Comparison of ENCODE assay signal across 31 cellular contexts in genomic region chr14:71638523-71639196, GRCh38.
A peak's percentile ranks its signal among the peaks of the same experiment; 100 is the strongest.
DNase-seq lines count a peak whose midpoint lies in the region; ATAC-seq, FAIRE-seq and TF ChIP-seq lines count a peak whose summit lies in the region.
"Had no signal": no experiment of that assay in that cellular context is flagged by ENCODE, and none has a peak within 500 bp of the region (broad histone marks: within the 10 kb centered on the region; RNA-seq: fewer than 3 reads in every experiment).

No MANE protein-coding gene starts in this region.

- no peak overlapping the region for H3K4me2 ChIP-seq in GM12878 (ENCODE audit: control insufficient read depth, insufficient read depth)
- peak overlapping the region; percentile 18 for H3K4me2 ChIP-seq in smooth muscle cell
- H3K4me2 ChIP-seq: PC-9 had no signal

- no TSS peak for BruUV-seq in GM12878 (replicated peaks; lab: Mats Ljungman, UMichigan)

- H3K4me1 ChIP-seq in GM12878 (ENCODE audit: control insufficient read depth, insufficient read depth, low read length) (peaks cover 11% of the 10 kb centered on the region), smooth muscle cell (ENCODE audit: low read depth) (no peaks in the 10 kb centered on the region)
- H3K4me1 ChIP-seq: parathyroid adenoma, stomach, thyroid gland, uterus had no signal

- H3K4me3 Mint-ChIP-seq in activated T-cell treated with anti-CD3 and anti-CD28 coated beads, Interleukin-2, amount 50 U/mL, for 72 hours: no peak overlapping the region
- H3K4me3 Mint-ChIP-seq in activated naive CD8-positive, alpha-beta T cell treated with anti-CD3 and anti-CD28 coated beads, Interleukin-2, amount 50 U/mL, for 24 hours: no peak overlapping the region
- H3K4me3 Mint-ChIP-seq: activated CD8-positive, alpha-beta T cell treated with anti-CD3 and anti-CD28 coated beads for 36 hours; activated naive CD8-positive, alpha-beta T cell; CD4-positive, alpha-beta T cell; memory B cell; T-helper 17 cell had no signal

- no peak for TF ChIP-seq RAD21 in GM12878 (IDR thresholded peaks at IDR 0.05; ENCODE audit: insufficient read depth, low read depth, low read length)

- H3K9me3 ChIP-seq in GM12878 (replicated peaks; ENCODE audit: control insufficient read depth, insufficient read depth, low read length): peaks cover 3% of the 10 kb centered on the region; the same call in 2 of the 3 replicates
- H3K9me3 ChIP-seq in smooth muscle cell (replicated peaks; ENCODE audit: low read depth): no peaks in the 10 kb centered on the region
- H3K9me3 ChIP-seq: thyroid gland, uterus had no signal

- RAD21 ChIA-PET in GM12878 (lab: Charles Lee; ENCODE audit: unreplicated experiment): no interaction called here

- in situ Hi-C loops in GM12878 (cut with MboI): no loop called here

- H3K27ac ChIP-seq in GM12878 (ENCODE audit: control insufficient read depth, insufficient read depth) (no peak overlapping the region), smooth muscle cell (ENCODE audit: low read depth) (peak overlapping the region; percentile 36)
- H3K27ac ChIP-seq: parathyroid adenoma, PC-9, stomach, thyroid gland, uterus had no signal

- ATAC-seq in activated T-cell treated with anti-CD3 and anti-CD28 coated beads, Interleukin-2, amount 50 U/mL, for 72 hours (replicated peaks in 1 of 2): no peak
- no peak for ATAC-seq in GM12878
- no peak for ATAC-seq in activated naive CD8-positive, alpha-beta T cell treated with anti-CD3 and anti-CD28 coated beads, Interleukin-2, amount 50 U/mL, for 24 hours
- ATAC-seq: activated CD8-positive, alpha-beta T cell treated with anti-CD3 and anti-CD28 coated beads for 36 hours; left lobe of liver; right cardiac atrium; T-helper 17 cell had no signal

- H3K27ac Mint-ChIP-seq in activated T-cell treated with anti-CD3 and anti-CD28 coated beads, Interleukin-2, amount 50 U/mL, for 72 hours: peak overlapping the region; percentile 59
- H3K27ac Mint-ChIP-seq in activated naive CD8-positive, alpha-beta T cell treated with anti-CD3 and anti-CD28 coated beads, Interleukin-2, amount 50 U/mL, for 24 hours: no peak overlapping the region
- H3K27ac Mint-ChIP-seq: activated CD8-positive, alpha-beta T cell treated with anti-CD3 and anti-CD28 coated beads for 36 hours; activated naive CD8-positive, alpha-beta T cell; CD4-positive, alpha-beta T cell; memory B cell; T-helper 17 cell had no signal

- H3K36me3 ChIP-seq in GM12878 (ENCODE audit: control insufficient read depth in 2 of 2, insufficient read depth in 2 of 2, low read length in 1 of 2) (peaks cover 0 to 7% of the 10 kb centered on the region in 2 experiments; a peak in 1 of 4 replicates), smooth muscle cell (ENCODE audit: low read depth) (peaks cover 13% of the 10 kb centered on the region)
- H3K36me3 ChIP-seq: thyroid gland, uterus had no signal

- 100% methylated on average over 3 of the region's 3 CpGs for WGBS in GM12878 (ENCODE audit: insufficient coverage, insufficient replicate concordance, low lambda C conversion rate, missing lambda C conversion rate)
- WGBS in smooth muscle cell (ENCODE audit: low lambda C conversion rate): 63% methylated on average over 3 of the region's 3 CpGs

- H3K27me3 ChIP-seq in GM12878 (replicated peaks in 1 of 2; ENCODE audit: control insufficient read depth in 2 of 2, insufficient read depth in 2 of 2, low read length in 1 of 2) (no peaks in the 10 kb centered on the region), smooth muscle cell (ENCODE audit: low read depth) (no peaks in the 10 kb centered on the region)
- H3K27me3 ChIP-seq: stomach, thyroid gland, uterus had no signal

- H3K9ac ChIP-seq in GM12878 (ENCODE audit: control insufficient read depth, insufficient read depth, low read length) (no peak overlapping the region), smooth muscle cell (ENCODE audit: low read depth) (no peak overlapping the region)
- H3K9ac ChIP-seq: parathyroid adenoma had no signal

- DNase-seq in activated T-cell treated with anti-CD3 and anti-CD28 coated beads, Interleukin-2, amount 50 U/mL, for 72 hours: no peak
- DNase-seq in activated T-cell treated with anti-CD3 and anti-CD28 coated beads, Interleukin-2, amount 50 U/mL, for 48 hours: no peak
- no peak for DNase-seq in GM12878 (ENCODE audit: low read depth, low spot score)
- peak; percentile 65 for DNase-seq in fibroblast of villous mesenchyme (ENCODE audit: low read depth)
- no peak for DNase-seq in smooth muscle cell (lab: John Stamatoyannopoulos, UW; ENCODE audit: unreplicated experiment)
- no peak for DNase-seq in activated naive CD8-positive, alpha-beta T cell treated with anti-CD3 and anti-CD28 coated beads, Interleukin-2, amount 50 U/mL, for 24 hours
- DNase-seq in RCC 7860 (ENCODE audit: low spot score): no peak
- no peak for DNase-seq in NAMALWA (ENCODE audit: low spot score)
- DNase-seq: 8988T; activated CD4-positive, alpha-beta T cell treated with anti-CD3 and anti-CD28 coated beads for 1 hour; activated CD8-positive, alpha-beta memory T cell treated with anti-CD3 and anti-CD28 coated beads, Interleukin-2, amount 50 U/mL, for 48 hours; activated CD8-positive, alpha-beta T cell treated with anti-CD3 and anti-CD28 coated beads for 36 hours; CD4-positive, alpha-beta T cell; GOT3; KBM-7; NCI-H1417; NCI-H2029 treated with DMSO at 0.1 percent for 48 hours; NCI-H226; NCI-H69; PC-9; right cardiac atrium; Right ventricle myocardium superior; stimulated activated CD4-positive, alpha-beta T cell treated with anti-CD3 and anti-CD28 coated beads, Interleukin-4, amount 100 ng/mL, for 1 hour; stomach; T-helper 17 cell; thyroid gland; uterus had no signal

- H2AFZ ChIP-seq in GM12878 (ENCODE audit: control insufficient read depth, low read depth, low read length) (no peak overlapping the region), smooth muscle cell (ENCODE audit: low read depth) (no peak overlapping the region)
- H2AFZ ChIP-seq: parathyroid adenoma, PC-9 had no signal

- H4K20me1 ChIP-seq in GM12878 (ENCODE audit: control insufficient read depth, insufficient read depth) (no peaks in the 10 kb centered on the region), smooth muscle cell (ENCODE audit: low read depth) (no peaks in the 10 kb centered on the region)

- no peaks in the 10 kb centered on the region for H3K79me2 ChIP-seq in GM12878 (ENCODE audit: control insufficient read depth, insufficient read depth, low read length)
- H3K79me2 ChIP-seq in smooth muscle cell (ENCODE audit: low read depth): peaks cover 12% of the 10 kb centered on the region
- H3K79me2 ChIP-seq: parathyroid adenoma had no signal

- H3K9me3 Mint-ChIP-seq in activated T-cell treated with anti-CD3 and anti-CD28 coated beads, Interleukin-2, amount 50 U/mL, for 72 hours: peaks cover 2 to 10% of the 10 kb centered on the region in 2 donors
- H3K9me3 Mint-ChIP-seq in activated naive CD8-positive, alpha-beta T cell treated with anti-CD3 and anti-CD28 coated beads, Interleukin-2, amount 50 U/mL, for 24 hours: peaks cover 28% of the 10 kb centered on the region

- TF ChIP-seq POLR2A in GM12878 (IDR thresholded peaks at IDR 0.05; ENCODE audit: low read depth, low read length): no peak

- CTCF ChIA-PET in GM12878 (lab: Yijun Ruan, JAX): interaction anchor here (1.1 to 1.3 kb wide), 2 partner anchors 21 to 55 kb away, joined by 3 to 4 read pairs; no protein-coding TSS in a partner anchor

- peaks cover 12% of the 10 kb centered on the region for H3K4me1 Mint-ChIP-seq in activated T-cell treated with anti-CD3 and anti-CD28 coated beads, Interleukin-2, amount 50 U/mL, for 72 hours (ENCODE audit: low read depth)
- peaks cover 8% of the 10 kb centered on the region for H3K4me1 Mint-ChIP-seq in activated naive CD8-positive, alpha-beta T cell treated with anti-CD3 and anti-CD28 coated beads, Interleukin-2, amount 50 U/mL, for 24 hours
- H3K4me1 Mint-ChIP-seq: memory B cell, T-helper 17 cell had no signal

- POLR2A ChIA-PET in GM12878 (lab: Charles Lee): interaction anchor here (0.5 to 1.2 kb wide), 2 partner anchors 16 to 143 kb away, joined by 3 read pairs; no protein-coding TSS in a partner anchor

- FAIRE-seq in GM12878 (lab: Jason Lieb, UNC) (peak; percentile 23), RCC 7860 (lab: Jason Lieb, UNC) (no peak)

- SMC1A ChIA-PET in GM12878 (lab: Charles Lee; ENCODE audit: uncharacterized antibody, unreplicated experiment): interaction anchor here (1.5 to 2.0 kb wide), 2 partner anchors 13 to 20 kb away, joined by 3 to 10 read pairs; no protein-coding TSS in a partner anchor

- peaks cover 13 to 35% of the 10 kb centered on the region in 2 donors for H3K36me3 Mint-ChIP-seq in activated T-cell treated with anti-CD3 and anti-CD28 coated beads, Interleukin-2, amount 50 U/mL, for 72 hours (ENCODE audit: insufficient read depth in 2 of 2)
- peaks cover 53% of the 10 kb centered on the region for H3K36me3 Mint-ChIP-seq in activated naive CD8-positive, alpha-beta T cell treated with anti-CD3 and anti-CD28 coated beads, Interleukin-2, amount 50 U/mL, for 24 hours (ENCODE audit: low read depth)

- H3K27me3 Mint-ChIP-seq in activated T-cell treated with anti-CD3 and anti-CD28 coated beads, Interleukin-2, amount 50 U/mL, for 72 hours (ENCODE audit: low read depth): no peaks in the 10 kb centered on the region
- H3K27me3 Mint-ChIP-seq in activated naive CD8-positive, alpha-beta T cell treated with anti-CD3 and anti-CD28 coated beads, Interleukin-2, amount 50 U/mL, for 24 hours: no peaks in the 10 kb centered on the region
- H3K27me3 Mint-ChIP-seq: activated CD8-positive, alpha-beta T cell treated with anti-CD3 and anti-CD28 coated beads for 36 hours; activated naive CD8-positive, alpha-beta T cell; CD4-positive, alpha-beta T cell; memory B cell; T-helper 17 cell had no signal

- peaks cover 8% of the 10 kb centered on the region for H3F3A ChIP-seq in smooth muscle cell (ENCODE audit: low read depth)

- TF ChIP-seq CTCF in GM12878 (IDR thresholded peaks at IDR 0.05 in 2 of 3, conservative IDR thresholded peaks at IDR 0.05 in 1 of 3; ENCODE audit: control insufficient read depth in 2 of 3, extremely low read depth in 1 of 3, insufficient read depth in 1 of 3, low read depth in 3 of 3, low read length in 3 of 3): no peak
- no peak for TF ChIP-seq CTCF in fibroblast of villous mesenchyme (IDR thresholded peaks at IDR 0.05; ENCODE audit: insufficient read depth, low read depth, low read length)
- no peak for TF ChIP-seq CTCF in smooth muscle cell (IDR thresholded peaks at IDR 0.05; ENCODE audit: borderline replicate concordance, insufficient read depth, poor library complexity, severe bottlenecking)

- intact Hi-C loops in GM12878 (cut with micrococcal nuclease; ENCODE audit: unreplicated experiment): no loop called here

- H3K4me3 ChIP-seq in GM12878 (no peak overlapping the region), fibroblast of villous mesenchyme (ENCODE audit: low read depth, low read length) (no peak overlapping the region), smooth muscle cell (no peak overlapping the region)
- H3K4me3 ChIP-seq: PC-9, stomach, thyroid gland, uterus had no signal

- TF ChIP-seq EP300 in GM12878 (IDR thresholded peaks at IDR 0.05; ENCODE audit: borderline replicate concordance in 1 of 2, control insufficient read depth in 1 of 2, low read depth in 2 of 2, low read length in 2 of 2): no peak
